ENCODE assay signal across 7 cellular contexts in genomic region chr13:84088996-84089395, GRCh38.
"Had no signal": no experiment of that assay in that cellular context is flagged by ENCODE, and none has a peak within 500 bp of the region (broad histone marks: within the 10 kb centered on the region; RNA-seq: fewer than 3 reads in every experiment).

No MANE protein-coding gene starts in this region.

- DNase-seq: GM23248, GOT3, H9, HCEC 1CT, KG1 had no signal

- H2AFZ ChIP-seq: GM23248 had no signal

- H3K9ac ChIP-seq: GM23248 had no signal

- H3K4me3 ChIP-seq: GM23248, K562 had no signal

- FAIRE-seq: HTR-8/SVneo, K562 had no signal

- ATAC-seq: K562 had no signal

- H3K27ac ChIP-seq: GM23248 had no signal
